ENCODE assay signal across 16 cellular contexts in the genomic region with DNA sequence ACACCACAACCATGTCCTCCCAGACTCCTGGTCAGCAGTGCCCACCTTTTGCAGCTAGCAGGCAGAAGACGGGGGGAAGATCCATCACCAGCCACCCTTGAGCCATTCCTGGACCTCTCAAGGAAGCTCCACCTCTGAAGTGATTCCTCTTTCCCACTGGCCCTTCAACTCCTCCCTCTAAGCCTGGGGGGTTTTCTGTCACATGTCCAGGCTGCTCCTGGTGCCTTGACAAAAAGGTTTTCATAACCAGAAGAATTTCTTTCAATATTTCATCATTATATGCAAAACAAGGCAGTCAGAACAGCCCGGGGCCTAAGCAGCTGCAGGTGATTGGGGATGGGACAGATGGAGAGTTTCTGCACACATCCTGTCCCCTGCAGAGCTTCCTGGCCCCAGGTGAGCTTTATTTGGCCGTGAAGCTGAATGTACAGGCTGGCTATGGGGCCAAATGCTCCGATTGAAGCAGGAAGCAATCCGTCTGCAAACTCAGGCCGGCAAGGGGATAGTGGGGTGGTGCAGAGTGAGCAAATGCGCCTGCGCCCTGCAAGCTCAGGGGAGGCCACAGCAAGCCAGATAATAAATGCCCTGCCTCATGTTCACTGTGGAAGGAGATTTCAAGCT.
DNase-seq lines count a peak whose midpoint lies in the region; ATAC-seq and TF ChIP-seq lines count a peak whose summit lies in the region.
"Had no signal": no experiment of that assay in that cellular context is flagged by ENCODE, and none has a peak within 500 bp of the region (broad histone marks: within the 10 kb centered on the region; RNA-seq: fewer than 3 reads in every experiment).

No MANE protein-coding gene starts in this region.

- no peak overlapping the region for H3K4ac ChIP-seq in neuronal stem cell (ENCODE audit: low read length)

- no peak overlapping the region for H4K91ac ChIP-seq in neuronal stem cell (ENCODE audit: low read depth, low read length, poor library complexity)

- peak; percentile 53; the same call in 1 of the 2 replicates for ATAC-seq in WTC11
- ATAC-seq: CD8-positive, alpha-beta T cell; T-helper 17 cell had no signal

- no peaks in the 10 kb centered on the region for H3K9me3 Mint-ChIP-seq in WTC11
- no peaks in the 10 kb centered on the region for H3K9me3 Mint-ChIP-seq in activated CD4-positive, alpha-beta memory T cell treated with anti-CD3 and anti-CD28 coated beads, Interleukin-2, amount 10 ng/mL, durations not matched to agents 7 days and 5 days
- H3K9me3 Mint-ChIP-seq: CD8-positive, alpha-beta T cell had no signal

- H3K79me1 ChIP-seq in neuronal stem cell (ENCODE audit: low read depth, low read length): no peaks in the 10 kb centered on the region

- no peak overlapping the region for H2BK5ac ChIP-seq in neuronal stem cell (ENCODE audit: low read length)

- H3K23ac ChIP-seq in neuronal stem cell (ENCODE audit: low read depth, low read length, poor library complexity): no peak overlapping the region

- POLR2A ChIA-PET in WTC11 (lab: Charles Lee): no interaction called here
- POLR2A ChIA-PET in activated CD4-positive, alpha-beta memory T cell treated with anti-CD3 and anti-CD28 coated beads, Interleukin-2, amount 10 ng/mL, durations not matched to agents 7 days and 5 days (lab: Charles Lee): no interaction called here

- no peak overlapping the region for H3K4me3 Mint-ChIP-seq in WTC11
- H3K4me3 Mint-ChIP-seq in activated CD4-positive, alpha-beta memory T cell treated with anti-CD3 and anti-CD28 coated beads, Interleukin-2, amount 10 ng/mL, durations not matched to agents 7 days and 5 days: no peak overlapping the region
- H3K4me3 Mint-ChIP-seq: CD8-positive, alpha-beta T cell; T-helper 17 cell had no signal

- H3K27me3 Mint-ChIP-seq in WTC11 (ENCODE audit: low read depth): peaks cover 7% of the 10 kb centered on the region; the same call in 1 of the 2 replicates
- peaks cover 11% of the 10 kb centered on the region for H3K27me3 Mint-ChIP-seq in activated CD4-positive, alpha-beta memory T cell treated with anti-CD3 and anti-CD28 coated beads, Interleukin-2, amount 10 ng/mL, durations not matched to agents 7 days and 5 days

- H3K9ac ChIP-seq in MM.1S (ENCODE audit: low read length): no peak overlapping the region
- H3K9ac ChIP-seq in neuronal stem cell (ENCODE audit: low read depth, low read length, poor library complexity): no peak overlapping the region
- H3K9ac ChIP-seq: BLaER1 had no signal

- no peaks in the 10 kb centered on the region for H3K79me2 ChIP-seq in MM.1S (ENCODE audit: low read length)

- H3K27ac ChIP-seq in MM.1S (ENCODE audit: low read length) (peak overlapping the region; percentile 7; the same call in 1 of the 2 replicates), neuronal stem cell (replicated peaks; ENCODE audit: low read length) (no peak overlapping the region), Peyer's patch (no peak overlapping the region)
- H3K27ac ChIP-seq: BLaER1 had no signal

- H3K4me2 ChIP-seq in MM.1S (ENCODE audit: low read depth, low read length) (no peak overlapping the region), neuronal stem cell (ENCODE audit: insufficient read depth, low read length, poor library complexity, severe bottlenecking) (no peak overlapping the region)
- H3K4me2 ChIP-seq: BLaER1 had no signal

- WGBS in neuronal stem cell (ENCODE audit: extremely low coverage in 2 of 2, insufficient read length in 2 of 2, insufficient replicate concordance in 1 of 2), 2 donors: no CpG with 5 or more reads among the region's 8 CpGs

- no peaks in the 10 kb centered on the region for H3K36me3 Mint-ChIP-seq in WTC11
- no peaks in the 10 kb centered on the region for H3K36me3 Mint-ChIP-seq in activated CD4-positive, alpha-beta memory T cell treated with anti-CD3 and anti-CD28 coated beads, Interleukin-2, amount 10 ng/mL, durations not matched to agents 7 days and 5 days (ENCODE audit: low read depth)
- H3K36me3 Mint-ChIP-seq: CD8-positive, alpha-beta T cell had no signal

- H3K4me3 ChIP-seq in MM.1S (ENCODE audit: low read length) (no peak overlapping the region), neuronal stem cell (ENCODE audit: low read length in 2 of 2) (no peak overlapping the region), Peyer's patch (no peak overlapping the region)
- H3K4me3 ChIP-seq: BLaER1 had no signal

- H2BK12ac ChIP-seq in neuronal stem cell (ENCODE audit: low read length): no peak overlapping the region

- H3K36me3 ChIP-seq in MM.1S (replicated peaks; ENCODE audit: insufficient read depth, low read length) (no peaks in the 10 kb centered on the region), neuronal stem cell (replicated peaks in 1 of 2; ENCODE audit: control insufficient read depth in 2 of 2, insufficient read depth in 2 of 2, low read length in 2 of 2) (no peaks in the 10 kb centered on the region), Peyer's patch (no peaks in the 10 kb centered on the region)
- H3K36me3 ChIP-seq: BLaER1 had no signal

- no peak overlapping the region for H4K8ac ChIP-seq in neuronal stem cell (ENCODE audit: low read depth, low read length)

- H2AK5ac ChIP-seq in neuronal stem cell (ENCODE audit: low read depth, low read length): no peak overlapping the region

- H2AFZ ChIP-seq in MM.1S (ENCODE audit: low read length) (peak overlapping the region; percentile 48), neuronal stem cell (ENCODE audit: low read length) (no peak overlapping the region)

- H3K4me1 Mint-ChIP-seq in WTC11: peaks cover 16% of the 10 kb centered on the region
- no peaks in the 10 kb centered on the region for H3K4me1 Mint-ChIP-seq in activated CD4-positive, alpha-beta memory T cell treated with anti-CD3 and anti-CD28 coated beads, Interleukin-2, amount 10 ng/mL, durations not matched to agents 7 days and 5 days

- no peaks in the 10 kb centered on the region for H3F3A ChIP-seq in MM.1S (ENCODE audit: insufficient read depth, low read length)

- H2BK120ac ChIP-seq in neuronal stem cell (ENCODE audit: low read depth, low read length): no peak overlapping the region

- DNase-seq in NCI-H510A treated with DMSO at 0.1 percent for 48 hours (lab: John Stamatoyannopoulos, UW) (peak; percentile 14), NCI-H510A (lab: John Stamatoyannopoulos, UW) (no peak), MM.1S (peak; percentile 56), WTC11 (ENCODE audit: low spot score) (no peak), neuronal stem cell (ENCODE audit: low spot score) (no peak), NCI-H446 treated with DMSO at 0.1 percent for 48 hours (lab: John Stamatoyannopoulos, UW) (no peak), Peyer's patch (no peak)
- no peak for DNase-seq in activated CD4-positive, alpha-beta memory T cell treated with anti-CD3 and anti-CD28 coated beads, Interleukin-2, amount 10 ng/mL, durations not matched to agents 7 days and 5 days
- DNase-seq: CD8-positive, alpha-beta T cell; H7; NCI-H1105 treated with DMSO at 0.1 percent for 48 hours; NCI-H2029; NCI-H774; SIG-M5; T-helper 17 cell had no signal

- H3K27me3 ChIP-seq in MM.1S (replicated peaks; ENCODE audit: insufficient read depth, low read length): no peaks in the 10 kb centered on the region
- peaks cover 0 to 7% (median 0%) of the 10 kb centered on the region in 3 experiments for H3K27me3 ChIP-seq in neuronal stem cell (ENCODE audit: control insufficient read depth in 3 of 3, insufficient read depth in 3 of 3, low read depth in 1 of 3, low read length in 3 of 3)
- H3K27me3 ChIP-seq in Peyer's patch: no peaks in the 10 kb centered on the region
- H3K27me3 ChIP-seq: BLaER1 had no signal

- H3K14ac ChIP-seq in neuronal stem cell (ENCODE audit: low read length): no peak overlapping the region

- CTCF ChIA-PET in WTC11 (lab: Charles Lee): interaction anchor here (0.6 to 1.2 kb wide), 4 partner anchors 10 to 310 kb away, joined by 3 to 6 read pairs (median 4); no protein-coding TSS in a partner anchor
- CTCF ChIA-PET in activated CD4-positive, alpha-beta memory T cell treated with anti-CD3 and anti-CD28 coated beads, Interleukin-2, amount 10 ng/mL, durations not matched to agents 7 days and 5 days (lab: Charles Lee): no interaction called here

- H3K18ac ChIP-seq in neuronal stem cell (ENCODE audit: low read length): peak overlapping the region; percentile 16

- no peak for TF ChIP-seq POLR2A in Peyer's patch (IDR thresholded peaks at IDR 0.05)

- no peaks in the 10 kb centered on the region for H3K9me3 ChIP-seq in MM.1S (replicated peaks; ENCODE audit: insufficient read depth, low read length)
- no peaks in the 10 kb centered on the region for H3K9me3 ChIP-seq in neuronal stem cell (replicated peaks in 1 of 2; ENCODE audit: control insufficient read depth in 2 of 2, insufficient read depth in 1 of 2, low read depth in 1 of 2, low read length in 2 of 2)
- H3K9me3 ChIP-seq in Peyer's patch: no peaks in the 10 kb centered on the region
- H3K9me3 ChIP-seq: BLaER1 had no signal

- H4K20me1 ChIP-seq in MM.1S (ENCODE audit: insufficient read depth, low read length): no peaks in the 10 kb centered on the region
- H4K20me1 ChIP-seq: BLaER1 had no signal

- no peak for TF ChIP-seq CTCF in MM.1S (IDR thresholded peaks at IDR 0.05; ENCODE audit: low read length)
- no peak for TF ChIP-seq CTCF in WTC11 (IDR thresholded peaks at IDR 0.05)
- TF ChIP-seq CTCF in Peyer's patch (IDR thresholded peaks at IDR 0.05): no peak

- no peak overlapping the region for H2BK15ac ChIP-seq in neuronal stem cell (ENCODE audit: low read length)

- H3K4me1 ChIP-seq in MM.1S (ENCODE audit: low read length) (peaks cover 15% of the 10 kb centered on the region; the same call in 1 of the 2 replicates), neuronal stem cell (ENCODE audit: control insufficient read depth in 2 of 2, insufficient read depth in 1 of 2, low read depth in 1 of 2, low read length in 2 of 2) (peaks cover 0 to 1% of the 10 kb centered on the region in 2 donors), Peyer's patch (no peaks in the 10 kb centered on the region)
- H3K4me1 ChIP-seq: BLaER1 had no signal

- H3K27ac Mint-ChIP-seq in WTC11: no peak overlapping the region
- no peak overlapping the region for H3K27ac Mint-ChIP-seq in activated CD4-positive, alpha-beta memory T cell treated with anti-CD3 and anti-CD28 coated beads, Interleukin-2, amount 10 ng/mL, durations not matched to agents 7 days and 5 days
- H3K27ac Mint-ChIP-seq: CD8-positive, alpha-beta T cell; T-helper 17 cell had no signal

- no peaks in the 10 kb centered on the region for H3K9me2 ChIP-seq in MM.1S (replicated peaks; ENCODE audit: insufficient read depth, low read length)

TF ChIP-seq in WTC11, 78 proteins besides CTCF, POLR2A, EP300 and RAD21 (continues in another document):
- TF ChIP-seq, protein P1, sequence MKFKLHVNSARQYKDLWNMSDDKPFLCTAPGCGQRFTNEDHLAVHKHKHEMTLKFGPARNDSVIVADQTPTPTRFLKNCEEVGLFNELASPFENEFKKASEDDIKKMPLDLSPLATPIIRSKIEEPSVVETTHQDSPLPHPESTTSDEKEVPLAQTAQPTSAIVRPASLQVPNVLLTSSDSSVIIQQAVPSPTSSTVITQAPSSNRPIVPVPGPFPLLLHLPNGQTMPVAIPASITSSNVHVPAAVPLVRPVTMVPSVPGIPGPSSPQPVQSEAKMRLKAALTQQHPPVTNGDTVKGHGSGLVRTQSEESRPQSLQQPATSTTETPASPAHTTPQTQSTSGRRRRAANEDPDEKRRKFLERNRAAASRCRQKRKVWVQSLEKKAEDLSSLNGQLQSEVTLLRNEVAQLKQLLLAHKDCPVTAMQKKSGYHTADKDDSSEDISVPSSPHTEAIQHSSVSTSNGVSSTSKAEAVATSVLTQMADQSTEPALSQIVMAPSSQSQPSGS (CRISPR knock-in tag; IDR thresholded peaks at IDR 0.05; ENCODE audit: borderline replicate concordance, low read depth): no peak

Comparison
In these comparisons a context has a peak if more than half of its experiments do, and no peak if none do; other contexts are left out.
1. DNase-seq: peak in NCI-H510A treated with DMSO at 0.1 percent for 48 hours (single experiment) and MM.1S (single experiment); none in NCI-H510A (single experiment), WTC11 (single experiment), neuronal stem cell (single experiment), NCI-H446 treated with DMSO at 0.1 percent for 48 hours (single experiment), activated CD4-positive, alpha-beta memory T cell treated with anti-CD3 and anti-CD28 coated beads, Interleukin-2, amount 10 ng/mL, durations not matched to agents 7 days and 5 days (single experiment) and Peyer's patch (0 of 3).